In genomic region chr6:19983374-19983773, GRCh38 we compare ENCODE assay signal across 31 cellular contexts.
"Had no signal": no experiment of that assay in that cellular context is flagged by ENCODE, and none has a peak within 500 bp of the region (broad histone marks: within the 10 kb centered on the region; RNA-seq: fewer than 3 reads in every experiment).

No MANE protein-coding gene starts in this region.

- H3K36me3 ChIP-seq: ascending aorta, breast epithelium, cardiac muscle cell, gastrocnemius medialis, heart right ventricle had no signal

- H3K4me1 ChIP-seq: ascending aorta, breast epithelium, foreskin keratinocyte, gastrocnemius medialis, heart right ventricle had no signal

- H3K27me3 Mint-ChIP-seq: activated CD4-positive, alpha-beta T cell treated with anti-CD3 and anti-CD28 coated beads, Interleukin-2, amount 10 ng/mL, durations not matched to agents 24 days and 14 days; activated naive CD4-positive, alpha-beta T cell treated with anti-CD3 and anti-CD28 coated beads, Interleukin-2, amount 10 ng/mL, durations not matched to agents 7 days and 5 days; brain had no signal

- H3K36me3 Mint-ChIP-seq: activated CD4-positive, alpha-beta memory T cell treated with anti-CD3 and anti-CD28 coated beads for 36 hours; activated naive CD4-positive, alpha-beta T cell treated with anti-CD3 and anti-CD28 coated beads, Interleukin-2, amount 10 ng/mL, durations not matched to agents 7 days and 5 days; activated naive CD4-positive, alpha-beta T cell treated with anti-CD3 and anti-CD28 coated beads, Interleukin-2, amount 50 U/mL, for 72 hours; activated naive CD8-positive, alpha-beta T cell treated with anti-CD3 and anti-CD28 coated beads, Interleukin-2, amount 10 ng/mL, durations not matched to agents 7 days and 5 days; brain had no signal

- ATAC-seq: activated CD4-positive, alpha-beta T cell treated with anti-CD3 and anti-CD28 coated beads for 36 hours; activated CD8-positive, alpha-beta T cell treated with anti-CD3 and anti-CD28 coated beads, Interleukin-2, amount 10 ng/mL, durations not matched to agents 7 days and 5 days; activated naive CD4-positive, alpha-beta T cell treated with anti-CD3 and anti-CD28 coated beads, Interleukin-2, amount 50 U/mL, for 72 hours; activated T-cell treated with anti-CD3 and anti-CD28 coated beads, Interleukin-2, amount 50 U/mL, for 72 hours; esophagus mucosa; foreskin keratinocyte; gastrocnemius medialis; heart right ventricle had no signal

- H3K9me3 ChIP-seq: ascending aorta, breast epithelium, gastrocnemius medialis, heart right ventricle had no signal

- H3K4me3 Mint-ChIP-seq: activated CD4-positive, alpha-beta memory T cell treated with anti-CD3 and anti-CD28 coated beads for 36 hours; activated CD4-positive, alpha-beta T cell treated with anti-CD3 and anti-CD28 coated beads for 36 hours; activated CD4-positive, alpha-beta T cell treated with anti-CD3 and anti-CD28 coated beads, Interleukin-2, amount 10 ng/mL, durations not matched to agents 24 days and 14 days; activated CD8-positive, alpha-beta T cell treated with anti-CD3 and anti-CD28 coated beads, Interleukin-2, amount 10 ng/mL, durations not matched to agents 7 days and 5 days; activated naive CD4-positive, alpha-beta T cell treated with anti-CD3 and anti-CD28 coated beads, Interleukin-2, amount 10 ng/mL, durations not matched to agents 7 days and 5 days; activated naive CD8-positive, alpha-beta T cell treated with anti-CD3 and anti-CD28 coated beads, Interleukin-2, amount 10 ng/mL, durations not matched to agents 7 days and 5 days; activated T-cell treated with anti-CD3 and anti-CD28 coated beads, Interleukin-2, amount 50 U/mL, for 24 hours; activated T-cell treated with anti-CD3 and anti-CD28 coated beads, Interleukin-2, amount 50 U/mL, for 72 hours; brain; central memory CD8-positive, alpha-beta T cell; dendritic cell treated with granulocyte-macrophage colony-stimulating factor and Interleukin-4, amounts not matched to agents 40 ng/mL and 50 ng/mL, for 4 days; endodermal cell had no signal

- DNase-seq: activated CD4-positive, alpha-beta memory T cell treated with anti-CD3 and anti-CD28 coated beads for 36 hours; activated CD4-positive, alpha-beta T cell treated with anti-CD3 and anti-CD28 coated beads for 36 hours; activated CD4-positive, alpha-beta T cell treated with anti-CD3 and anti-CD28 coated beads, Interleukin-2, amount 10 ng/mL, durations not matched to agents 24 days and 14 days; activated CD4-positive, CD25-positive, alpha-beta regulatory T cell; activated CD4-positive, CD25-positive, alpha-beta regulatory T cell treated with anti-CD3 and anti-CD28 coated beads, Interleukin-2, amount 50 U/mL, for 72 hours; activated CD8-positive, alpha-beta memory T cell treated with anti-CD3 and anti-CD28 coated beads, Interleukin-2, amount 50 U/mL, for 48 hours; activated CD8-positive, alpha-beta T cell treated with anti-CD3 and anti-CD28 coated beads, Interleukin-2, amount 10 ng/mL, durations not matched to agents 7 days and 5 days; activated gamma-delta T cell; activated naive CD4-positive, alpha-beta T cell; activated naive CD4-positive, alpha-beta T cell treated with anti-CD3 and anti-CD28 coated beads, Interleukin-2, amount 10 ng/mL, durations not matched to agents 7 days and 5 days; activated naive CD8-positive, alpha-beta T cell treated with anti-CD3 and anti-CD28 coated beads, Interleukin-2, amount 10 ng/mL, durations not matched to agents 7 days and 5 days; activated T-cell treated with anti-CD3 and anti-CD28 coated beads for 4 hours; activated T-cell treated with anti-CD3 and anti-CD28 coated beads, Interleukin-2, amount 50 U/mL, for 24 hours; activated T-cell treated with anti-CD3 and anti-CD28 coated beads, Interleukin-2, amount 50 U/mL, for 72 hours; dorsolateral prefrontal cortex; effector memory CD4-positive, alpha-beta T cell; endodermal cell; foreskin keratinocyte; gastrocnemius medialis; glutamatergic neuron; heart right ventricle; T-helper 2 cell had no signal

- H3K27me3 ChIP-seq: ascending aorta, breast epithelium, foreskin keratinocyte, gastrocnemius medialis had no signal

- H3K9me3 Mint-ChIP-seq: activated CD4-positive, alpha-beta memory T cell treated with anti-CD3 and anti-CD28 coated beads for 36 hours; activated CD4-positive, alpha-beta T cell treated with anti-CD3 and anti-CD28 coated beads, Interleukin-2, amount 10 ng/mL, durations not matched to agents 24 days and 14 days; activated naive CD4-positive, alpha-beta T cell treated with anti-CD3 and anti-CD28 coated beads, Interleukin-2, amount 10 ng/mL, durations not matched to agents 7 days and 5 days; activated naive CD4-positive, alpha-beta T cell treated with anti-CD3 and anti-CD28 coated beads, Interleukin-2, amount 50 U/mL, for 72 hours; activated naive CD8-positive, alpha-beta T cell treated with anti-CD3 and anti-CD28 coated beads, Interleukin-2, amount 10 ng/mL, durations not matched to agents 7 days and 5 days; activated T-cell treated with anti-CD3 and anti-CD28 coated beads, Interleukin-2, amount 50 U/mL, for 24 hours; activated T-cell treated with anti-CD3 and anti-CD28 coated beads, Interleukin-2, amount 50 U/mL, for 72 hours; central memory CD8-positive, alpha-beta T cell; dendritic cell treated with granulocyte-macrophage colony-stimulating factor and Interleukin-4, amounts not matched to agents 40 ng/mL and 50 ng/mL, for 4 days; endodermal cell had no signal

- H3K27ac ChIP-seq: ascending aorta, breast epithelium, cardiac muscle cell, coronary artery, dorsolateral prefrontal cortex, foreskin keratinocyte, gastrocnemius medialis, heart right ventricle had no signal

- H3K4me1 Mint-ChIP-seq: activated CD4-positive, alpha-beta T cell treated with anti-CD3 and anti-CD28 coated beads for 36 hours; activated CD4-positive, alpha-beta T cell treated with anti-CD3 and anti-CD28 coated beads, Interleukin-2, amount 10 ng/mL, durations not matched to agents 24 days and 14 days; activated naive CD4-positive, alpha-beta T cell treated with anti-CD3 and anti-CD28 coated beads, Interleukin-2, amount 10 ng/mL, durations not matched to agents 7 days and 5 days; activated naive CD8-positive, alpha-beta T cell treated with anti-CD3 and anti-CD28 coated beads, Interleukin-2, amount 10 ng/mL, durations not matched to agents 7 days and 5 days; central memory CD8-positive, alpha-beta T cell; endodermal cell had no signal

- H3K27ac Mint-ChIP-seq: activated CD4-positive, alpha-beta memory T cell treated with anti-CD3 and anti-CD28 coated beads for 36 hours; activated CD4-positive, alpha-beta T cell treated with anti-CD3 and anti-CD28 coated beads for 36 hours; activated CD4-positive, alpha-beta T cell treated with anti-CD3 and anti-CD28 coated beads, Interleukin-2, amount 10 ng/mL, durations not matched to agents 24 days and 14 days; activated CD8-positive, alpha-beta T cell treated with anti-CD3 and anti-CD28 coated beads, Interleukin-2, amount 10 ng/mL, durations not matched to agents 7 days and 5 days; activated naive CD4-positive, alpha-beta T cell treated with anti-CD3 and anti-CD28 coated beads, Interleukin-2, amount 10 ng/mL, durations not matched to agents 7 days and 5 days; activated naive CD4-positive, alpha-beta T cell treated with anti-CD3 and anti-CD28 coated beads, Interleukin-2, amount 50 U/mL, for 72 hours; activated naive CD8-positive, alpha-beta T cell treated with anti-CD3 and anti-CD28 coated beads, Interleukin-2, amount 10 ng/mL, durations not matched to agents 7 days and 5 days; activated T-cell treated with anti-CD3 and anti-CD28 coated beads, Interleukin-2, amount 50 U/mL, for 24 hours; activated T-cell treated with anti-CD3 and anti-CD28 coated beads, Interleukin-2, amount 50 U/mL, for 72 hours; dendritic cell treated with granulocyte-macrophage colony-stimulating factor and Interleukin-4, amounts not matched to agents 40 ng/mL and 50 ng/mL, for 4 days; endodermal cell had no signal

- H3K4me3 ChIP-seq: ascending aorta, breast epithelium, cardiac muscle cell, coronary artery, dorsolateral prefrontal cortex, gastrocnemius medialis, heart right ventricle had no signal
